9 cellular contexts compared by ENCODE assay signal in genomic region chr11:2862950-2863618, GRCh38. TPM values are rescaled to one million over a fixed set of nuclear protein-coding genes. Genes with fewer than 3 reads are reported as not detected.
DNase-seq lines count a peak whose midpoint lies in the region; ATAC-seq and TF ChIP-seq lines count a peak whose summit lies in the region.
"Had no signal": no experiment of that assay in that cellular context is flagged by ENCODE, and none has a peak within 500 bp of the region (broad histone marks: within the 10 kb centered on the region; RNA-seq: fewer than 3 reads in every experiment).

No MANE protein-coding gene starts in this region.

- no peaks in the 10 kb centered on the region for H3K79me2 ChIP-seq in smooth muscle cell (ENCODE audit: low read depth)

- H3K4me3 ChIP-seq in HUES6 (ENCODE audit: low read depth, low read length) (peak overlapping the region; percentile 26), iPS-18c (ENCODE audit: insufficient read depth, low read depth, low read length) (peak overlapping the region; percentile 2; the same call in 1 of the 2 replicates), smooth muscle cell (peak overlapping the region; percentile 40), right lobe of liver (no peak overlapping the region)

- H3K36me3 ChIP-seq in HUES6 (ENCODE audit: control insufficient read depth, insufficient read depth, low read length) (no peaks in the 10 kb centered on the region), smooth muscle cell (ENCODE audit: low read depth) (no peaks in the 10 kb centered on the region), right lobe of liver (no peaks in the 10 kb centered on the region)

- H3K4me2 ChIP-seq in smooth muscle cell = peak overlapping the region; percentile 86

- ATAC-seq in WTC11 = peak; percentile 62
- ATAC-seq in GM18867 (IDR thresholded peaks at IDR 0.05; ENCODE audit: unreplicated experiment) = no peak
- no peak for ATAC-seq in right lobe of liver
- ATAC-seq in GM18519 (IDR thresholded peaks at IDR 0.05; ENCODE audit: low FRiP score, unreplicated experiment) = no peak

- H3K4me1 Mint-ChIP-seq in WTC11 = peaks cover 32% of the 10 kb centered on the region

- H3K27me3 ChIP-seq in HUES6 (ENCODE audit: control insufficient read depth, insufficient read depth, low read length) (peaks cover 77% of the 10 kb centered on the region), smooth muscle cell (ENCODE audit: low read depth) (peaks cover 3% of the 10 kb centered on the region), right lobe of liver (peaks cover 0 to 6% of the 10 kb centered on the region in 2 donors)

- peak overlapping the region; percentile 27; the same call in 1 of the 2 replicates for H3K4me3 Mint-ChIP-seq in WTC11

- TF ChIP-seq POLR2A in right lobe of liver (IDR thresholded peaks at IDR 0.05) = no peak

- 0 out of 2 replicates have a peak, but pooled peaks cover 2% of the 10 kb centered on the region for H3K36me3 Mint-ChIP-seq in WTC11

- H3K4me1 ChIP-seq in HUES6 (ENCODE audit: control insufficient read depth, insufficient read depth, low read length) = peaks cover 17% of the 10 kb centered on the region
- peaks cover 9% of the 10 kb centered on the region for H3K4me1 ChIP-seq in smooth muscle cell (ENCODE audit: low read depth)
- H3K4me1 ChIP-seq in right lobe of liver = no peaks in the 10 kb centered on the region

- no peak overlapping the region for H3K27ac Mint-ChIP-seq in WTC11

- H3K27me3 Mint-ChIP-seq in WTC11 (ENCODE audit: low read depth) = peaks cover 80% of the 10 kb centered on the region

- H3K27ac ChIP-seq in HUES6 (ENCODE audit: low read depth, low read length) (no peak overlapping the region), smooth muscle cell (ENCODE audit: low read depth) (peak overlapping the region; percentile 44), right lobe of liver (no peak overlapping the region)

- CTCF ChIA-PET in WTC11 (lab: Charles Lee) = interaction anchor here (1.0 to 1.2 kb wide), 3 partner anchors 24 to 170 kb away, joined by 3 to 5 read pairs (median 5); no protein-coding TSS in a partner anchor

- H3F3A ChIP-seq in smooth muscle cell (ENCODE audit: low read depth) = no peaks in the 10 kb centered on the region

- intact Hi-C loops in right lobe of liver (cut with DNase I) = no loop called here

- DNase-seq in WTC11 (ENCODE audit: low spot score) (peak; percentile 61), smooth muscle cell (lab: John Stamatoyannopoulos, UW; ENCODE audit: unreplicated experiment) (no peak), right lobe of liver (no peak)
- DNase-seq: activated CD4-positive, CD25-positive, alpha-beta regulatory T cell treated with anti-CD3 and anti-CD28 coated beads, Interleukin-2, amount 50 U/mL, for 72 hours; Caco-2 had no signal

- H3K9ac ChIP-seq in HUES6 (ENCODE audit: low read length) (peak overlapping the region; percentile 7), smooth muscle cell (ENCODE audit: low read depth) (no peak overlapping the region)

- peak overlapping the region; percentile 69 for H2AFZ ChIP-seq in smooth muscle cell (ENCODE audit: low read depth)

- H3K9me3 ChIP-seq in HUES6 (ENCODE audit: control insufficient read depth, insufficient read depth, low read depth, low read length) (peaks cover 6% of the 10 kb centered on the region; the same call in 1 of the 2 replicates), iPS-18c (ENCODE audit: control insufficient read depth, insufficient read depth, low read length) (no peaks in the 10 kb centered on the region), smooth muscle cell (replicated peaks; ENCODE audit: low read depth) (no peaks in the 10 kb centered on the region), right lobe of liver (no peaks in the 10 kb centered on the region)
- H3K9me3 ChIP-seq: Caco-2 had no signal

- H4K20me1 ChIP-seq in smooth muscle cell (ENCODE audit: low read depth) = no peaks in the 10 kb centered on the region

- H3K9me3 Mint-ChIP-seq in WTC11 = peaks cover 3% of the 10 kb centered on the region

- TF ChIP-seq CTCF in WTC11 (IDR thresholded peaks at IDR 0.05) (no peak), smooth muscle cell (IDR thresholded peaks at IDR 0.05; ENCODE audit: borderline replicate concordance, insufficient read depth, poor library complexity, severe bottlenecking) (no peak), right lobe of liver (IDR thresholded peaks at IDR 0.05) (no peak)

- WGBS in smooth muscle cell (ENCODE audit: low lambda C conversion rate) = 29% methylated on average over 24 of the region's 38 CpGs
- WGBS in right lobe of liver (ENCODE audit: insufficient coverage, low coverage, low lambda C conversion rate, missing lambda C conversion rate) = no CpG with 5 or more reads among the region's 38 CpGs

- POLR2A ChIA-PET in WTC11 (lab: Charles Lee) = interaction anchor here (1.0 kb wide), 1 partner anchor 8 kb away, joined by 3 read pairs; no protein-coding TSS in a partner anchor

TF ChIP-seq in WTC11, 78 proteins besides CTCF, POLR2A, EP300 and RAD21:
- TF ChIP-seq SP1 (CRISPR knock-in tag; conservative IDR thresholded peaks at IDR 0.05) = no peak
- no peak for TF ChIP-seq ATF1 (CRISPR knock-in tag; IDR thresholded peaks at IDR 0.05)
- no peak for TF ChIP-seq RORB (CRISPR knock-in tag; IDR thresholded peaks at IDR 0.05)
- TF ChIP-seq ZNF263 (CRISPR knock-in tag; IDR thresholded peaks at IDR 0.05; ENCODE audit: low read depth) = peak; percentile 35; the same call in 1 of the 2 replicates
- TF ChIP-seq HMGA2 (CRISPR knock-in tag; IDR thresholded peaks at IDR 0.05) = no peak
- TF ChIP-seq MAX (CRISPR knock-in tag; IDR thresholded peaks at IDR 0.05) = peak; percentile 26; the same call in 1 of the 2 replicates
- TF ChIP-seq E2F1 (CRISPR knock-in tag; IDR thresholded peaks at IDR 0.05) = no peak
- TF ChIP-seq ELF4 (CRISPR knock-in tag; IDR thresholded peaks at IDR 0.05; ENCODE audit: low read depth) = no peak
- TF ChIP-seq OVOL2 (CRISPR knock-in tag; IDR thresholded peaks at IDR 0.05; ENCODE audit: borderline replicate concordance) = no peak
TF ChIP-seq in WTC11: peak in this region for 2.

RNA-seq across cellular contexts. Expression of gene CDKN1C, which starts 22.5 kb away (rescaled TPM):
- total RNA-seq in WTC11 (2021) = 25.0 to 35.0 TPM (median 32.4 TPM) in 3 replicates
- total RNA-seq in smooth muscle cell = 171 and 194 TPM in 2 replicates
- polyA plus RNA-seq in smooth muscle cell = 303 and 392 TPM in 2 replicates
- total RNA-seq in right lobe of liver = 1 to 10 TPM; 2.2 to 8.0 (median 3.6) TPM

Comparison
In these comparisons a context has a peak if more than half of its experiments do, and no peak if none do; other contexts are left out.
1. H3K4me3 ChIP-seq: peak in HUES6 (single experiment), iPS-18c (single experiment) and smooth muscle cell (single experiment); none in right lobe of liver (0 of 3).